13 cellular contexts compared by ENCODE assay signal in genomic region chr15:41797194-41797593, GRCh38. TPM values are rescaled to one million over a fixed set of nuclear protein-coding genes. Genes with fewer than 3 reads are reported as not detected.
DNase-seq lines count a peak whose midpoint lies in the region; ATAC-seq and TF ChIP-seq lines count a peak whose summit lies in the region.
"Had no signal": no experiment of that assay in that cellular context is flagged by ENCODE, and none has a peak within 500 bp of the region (broad histone marks: within the 10 kb centered on the region; RNA-seq: fewer than 3 reads in every experiment).

No MANE protein-coding gene starts in this region.

- H3K36me3 Mint-ChIP-seq in stimulated activated naive B cell treated with anti-CD40 and anti-IgM and Interleukin-4, amounts not matched to agents 10 μg/mL and 1 μg/mL and 100 μg/mL, for 72 hours = peaks cover 23 to 31% of the 10 kb centered on the region in 2 donors
- peaks cover 8% of the 10 kb centered on the region for H3K36me3 Mint-ChIP-seq in neural progenitor cell
- H3K36me3 Mint-ChIP-seq: natural killer cell had no signal

- H3K4me1 ChIP-seq in HEK293 (ENCODE audit: control insufficient read depth, insufficient read depth, low read length) (no peaks in the 10 kb centered on the region), foreskin keratinocyte (peaks cover 68% of the 10 kb centered on the region), neural progenitor cell (no peaks in the 10 kb centered on the region)
- H3K4me1 ChIP-seq: BE2C had no signal

- no peaks in the 10 kb centered on the region for H3K27me3 ChIP-seq in foreskin keratinocyte
- no peaks in the 10 kb centered on the region for H3K27me3 ChIP-seq in neural progenitor cell
- H3K27me3 ChIP-seq: BE2C, upper lobe of right lung had no signal

- H3K4me3 ChIP-seq in HEK293 (ENCODE audit: low read depth, low read length) (no peak overlapping the region), SK-N-MC (peak overlapping the region; percentile 77), neural progenitor cell (no peak overlapping the region)
- H3K4me3 ChIP-seq: upper lobe of right lung had no signal

- H3K4me3 Mint-ChIP-seq in stimulated activated naive B cell treated with anti-CD40 and anti-IgM and Interleukin-4, amounts not matched to agents 10 μg/mL and 1 μg/mL and 100 μg/mL, for 72 hours = peak overlapping the region in 1 of 2 donors; percentile 34
- H3K4me3 Mint-ChIP-seq in neural progenitor cell = no peak overlapping the region
- H3K4me3 Mint-ChIP-seq: activated CD8-positive, alpha-beta T cell treated with anti-CD3 and anti-CD28 coated beads for 36 hours; natural killer cell had no signal

- POLR2A ChIA-PET in HEK293 (lab: Yijun Ruan, JAX) = no interaction called here

- H3K27ac ChIP-seq in HEK293 (ENCODE audit: extremely low read depth, low read depth, low read length) (no peak overlapping the region), SK-N-MC (peak overlapping the region; percentile 99; the same call in 1 of the 2 replicates), foreskin keratinocyte (peak overlapping the region; percentile 62), neural progenitor cell (no peak overlapping the region)

- H3K79me2 ChIP-seq in neural progenitor cell (ENCODE audit: low read depth) = no peaks in the 10 kb centered on the region

- H3K4me2 ChIP-seq in neural progenitor cell = no peak overlapping the region

- H3K9ac ChIP-seq in SK-N-MC (ENCODE audit: insufficient read length) (peak overlapping the region; percentile 53), neural progenitor cell (no peak overlapping the region)

- peak overlapping the region; percentile 72 for H3K27ac Mint-ChIP-seq in stimulated activated naive B cell treated with anti-CD40 and anti-IgM and Interleukin-4, amounts not matched to agents 10 μg/mL and 1 μg/mL and 100 μg/mL, for 72 hours
- H3K27ac Mint-ChIP-seq in neural progenitor cell = no peak overlapping the region
- H3K27ac Mint-ChIP-seq: activated CD8-positive, alpha-beta T cell treated with anti-CD3 and anti-CD28 coated beads for 36 hours; natural killer cell had no signal

- peaks cover 15% of the 10 kb centered on the region for H4K20me1 ChIP-seq in neural progenitor cell (ENCODE audit: low read depth)

- H3K36me3 ChIP-seq in HEK293 (ENCODE audit: control insufficient read depth in 2 of 2, insufficient read depth in 1 of 2, low read length in 2 of 2) (peaks cover 0 to 8% of the 10 kb centered on the region in 2 experiments; a peak in 1 of 3 replicates), SK-N-MC (ENCODE audit: insufficient read depth, low read length) (no peaks in the 10 kb centered on the region), neural progenitor cell (no peaks in the 10 kb centered on the region)

- no peak for DNase-seq in SK-N-MC (ENCODE audit: low read depth, low spot score)
- no peak for DNase-seq in foreskin keratinocyte
- peak; percentile 30 for DNase-seq in stimulated activated naive B cell treated with anti-CD40 and anti-IgM and Interleukin-4, amounts not matched to agents 10 μg/mL and 1 μg/mL and 100 μg/mL, for 72 hours
- DNase-seq in stimulated activated CD4-positive, alpha-beta T cell treated with anti-CD3 and anti-CD28 coated beads, Interleukin-4, amount 100 ng/mL, for 24 hours = no peak
- DNase-seq in neural progenitor cell (ENCODE audit: low spot score) = no peak
- DNase-seq: activated CD8-positive, alpha-beta T cell treated with anti-CD3 and anti-CD28 coated beads for 36 hours; BE2C; natural killer cell; OCI-M1; stimulated activated CD4-positive, alpha-beta T cell treated with anti-CD3 and anti-CD28 coated beads, Interleukin-1b, Interleukin-23, amount 100 ng/mL, for 48 hours; upper lobe of right lung had no signal

- no peaks in the 10 kb centered on the region for H3K9me3 ChIP-seq in HEK293 (ENCODE audit: control insufficient read depth, insufficient read depth, low read depth, low read length)
- H3K9me3 ChIP-seq in SK-N-MC (ENCODE audit: low read depth, low read length) = no peaks in the 10 kb centered on the region
- H3K9me3 ChIP-seq in neural progenitor cell (ENCODE audit: low read depth) = no peaks in the 10 kb centered on the region
- H3K9me3 ChIP-seq: BE2C, upper lobe of right lung had no signal

- TF ChIP-seq CTCF in HEK293 (tag by site-specific recombination; IDR thresholded peaks at IDR 0.05) (no peak), foreskin keratinocyte (conservative IDR thresholded peaks at IDR 0.05) (no peak), neural progenitor cell (IDR thresholded peaks at IDR 0.05) (no peak)

- H2AFZ ChIP-seq in neural progenitor cell (replicated peaks) = no peak overlapping the region

- peaks cover 52 to 74% of the 10 kb centered on the region in 2 donors for H3K4me1 Mint-ChIP-seq in stimulated activated naive B cell treated with anti-CD40 and anti-IgM and Interleukin-4, amounts not matched to agents 10 μg/mL and 1 μg/mL and 100 μg/mL, for 72 hours
- H3K4me1 Mint-ChIP-seq in neural progenitor cell = peaks cover 17% of the 10 kb centered on the region

- H3K9me3 Mint-ChIP-seq in stimulated activated naive B cell treated with anti-CD40 and anti-IgM and Interleukin-4, amounts not matched to agents 10 μg/mL and 1 μg/mL and 100 μg/mL, for 72 hours = peaks cover 2 to 4% of the 10 kb centered on the region in 2 donors
- H3K9me3 Mint-ChIP-seq in neural progenitor cell = no peaks in the 10 kb centered on the region
- H3K9me3 Mint-ChIP-seq: activated CD8-positive, alpha-beta T cell treated with anti-CD3 and anti-CD28 coated beads for 36 hours; natural killer cell had no signal

- CTCF ChIA-PET in HEK293 (lab: Yijun Ruan, JAX) = interaction anchor here (1.5 kb wide), 1 partner anchor 25 kb away, joined by 5 read pairs; no protein-coding TSS in a partner anchor

- no peaks in the 10 kb centered on the region for H3K27me3 Mint-ChIP-seq in stimulated activated naive B cell treated with anti-CD40 and anti-IgM and Interleukin-4, amounts not matched to agents 10 μg/mL and 1 μg/mL and 100 μg/mL, for 72 hours
- H3K27me3 Mint-ChIP-seq in neural progenitor cell (ENCODE audit: insufficient read depth, low read depth) = peaks cover 4% of the 10 kb centered on the region
- H3K27me3 Mint-ChIP-seq: activated CD8-positive, alpha-beta T cell treated with anti-CD3 and anti-CD28 coated beads for 36 hours had no signal

- ATAC-seq in foreskin keratinocyte (no peak), HG03342 (IDR thresholded peaks at IDR 0.05; ENCODE audit: unreplicated experiment) (no peak)
- ATAC-seq in stimulated activated naive B cell treated with anti-CD40 and anti-IgM and Interleukin-4, amounts not matched to agents 10 μg/mL and 1 μg/mL and 100 μg/mL, for 72 hours (replicated peaks) = peak; percentile 5 to 27
- ATAC-seq: activated CD8-positive, alpha-beta T cell treated with anti-CD3 and anti-CD28 coated beads for 36 hours; natural killer cell; upper lobe of right lung had no signal

- no peaks in the 10 kb centered on the region for H3F3A ChIP-seq in neural progenitor cell (ENCODE audit: low read depth)

TF ChIP-seq in HEK293, 187 proteins besides CTCF, POLR2A, EP300 and RAD21:
- TF ChIP-seq ZNF292 (tag by site-specific recombination; IDR thresholded peaks at IDR 0.05; ENCODE audit: borderline replicate concordance, low read depth) = no peak
- TF ChIP-seq ZNF223 (tag by site-specific recombination; IDR thresholded peaks at IDR 0.05) = no peak
- TF ChIP-seq ZNF132 (tag by site-specific recombination; IDR thresholded peaks at IDR 0.05; ENCODE audit: borderline replicate concordance) = no peak
- TF ChIP-seq ZFHX2 (tag by site-specific recombination; conservative IDR thresholded peaks at IDR 0.05) = 0 out of 2 replicates have a peak, but pooled peaks have one; percentile 13
- TF ChIP-seq EGR2 (tag by site-specific recombination; IDR thresholded peaks at IDR 0.05; ENCODE audit: low read depth) = 0 out of 2 replicates have a peak, but pooled peaks have one; percentile 37

RNA-seq across cellular contexts. Expression of gene MAPKBP1, which starts 22.9 kb away (rescaled TPM):
- total RNA-seq in foreskin keratinocyte (59.6 and 61.7 TPM in 2 replicates), neural progenitor cell (ENCODE audit: low replicate concordance) (10.1 and 18.4 TPM in 2 replicates)
- 12.6 and 15.3 TPM in 2 replicates for polyA plus RNA-seq in foreskin keratinocyte

RNA-seq across cellular contexts. Expression of gene JMJD7, which starts 30.7 kb away (rescaled TPM):
- 15.5 and 19.2 TPM in 2 replicates for total RNA-seq in foreskin keratinocyte
- polyA plus RNA-seq in foreskin keratinocyte = 20.5 and 22.9 TPM in 2 replicates
- 13.4 and 18.3 TPM in 2 replicates for total RNA-seq in neural progenitor cell (ENCODE audit: low replicate concordance)

RNA-seq across cellular contexts. Expression of gene PLA2G4B, which starts 41.5 kb away (rescaled TPM):
- 3.5 and 4.5 TPM in 2 replicates for total RNA-seq in foreskin keratinocyte
- 4.3 and 5.5 TPM in 2 replicates for polyA plus RNA-seq in foreskin keratinocyte
- 2.0 and 10.1 TPM in 2 replicates for total RNA-seq in neural progenitor cell (ENCODE audit: low replicate concordance)

Comparison
In these comparisons a context has a peak if more than half of its experiments do, and no peak if none do; other contexts are left out.
1. H3K27ac ChIP-seq: peak in SK-N-MC (single experiment) and foreskin keratinocyte (single experiment); none in HEK293 (single experiment) and neural progenitor cell (single experiment).
2. ATAC-seq: peak in stimulated activated naive B cell treated with anti-CD40 and anti-IgM and Interleukin-4, amounts not matched to agents 10 μg/mL and 1 μg/mL and 100 μg/mL, for 72 hours (2 of 2); none in foreskin keratinocyte (single experiment) and HG03342 (single experiment).